Comparison of ENCODE assay signal across 12 cellular contexts in the genomic region with DNA sequence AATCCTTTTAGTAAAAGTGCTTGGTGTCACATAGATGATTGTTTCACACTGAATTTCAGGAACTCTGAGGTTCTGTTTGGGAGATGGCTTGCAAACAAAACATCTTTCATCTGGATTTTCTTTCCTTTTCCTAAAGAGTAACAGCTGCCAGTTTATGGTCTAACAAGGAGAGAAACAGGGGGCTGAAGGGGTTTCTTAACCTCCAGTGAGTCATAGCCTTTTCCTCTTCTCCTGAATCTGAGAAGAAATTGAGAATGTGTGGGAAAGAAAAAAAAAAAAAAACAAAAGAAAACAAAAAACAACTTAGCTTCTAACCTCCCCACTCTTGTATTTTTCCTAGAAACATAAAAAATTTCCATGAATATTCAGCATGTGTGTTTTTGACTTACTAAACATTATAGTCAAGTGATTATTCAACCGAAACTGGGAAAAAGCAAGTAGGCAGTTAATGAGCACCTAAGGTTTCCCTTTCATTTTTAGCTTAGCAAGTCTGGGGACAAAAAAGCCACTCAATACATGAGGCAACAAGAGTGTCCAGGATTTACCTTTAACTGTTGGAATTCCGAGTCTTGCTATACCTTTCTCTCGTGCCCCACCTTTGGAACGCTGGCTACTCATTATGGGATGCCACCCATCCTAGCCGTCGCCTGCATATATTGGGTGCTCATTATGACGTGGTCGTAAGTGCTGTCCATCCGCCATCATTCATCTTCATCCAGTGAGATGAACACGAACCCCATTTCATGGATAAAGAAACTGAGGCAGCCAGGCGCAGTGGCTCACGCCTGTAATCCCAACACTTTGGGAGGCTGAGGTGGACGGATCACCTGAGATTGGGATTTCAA. TPM values are rescaled to one million over a fixed set of nuclear protein-coding genes. Genes with fewer than 3 reads are reported as not detected.
DNase-seq lines count a peak whose midpoint lies in the region; FAIRE-seq and TF ChIP-seq lines count a peak whose summit lies in the region.
"Had no signal": no experiment of that assay in that cellular context is flagged by ENCODE, and none has a peak within 500 bp of the region (broad histone marks: within the 10 kb centered on the region; RNA-seq: fewer than 3 reads in every experiment).

No MANE protein-coding gene starts in this region.

- H3K27me3 ChIP-seq in BLaER1 (no peaks in the 10 kb centered on the region), tibial nerve (peaks cover 0 to 4% of the 10 kb centered on the region in 2 donors)
- H3K27me3 ChIP-seq: ascending aorta had no signal

- H3K4me3 ChIP-seq in BLaER1 (no peak overlapping the region), tibial nerve (no peak overlapping the region)
- H3K4me3 ChIP-seq: ascending aorta, gastrocnemius medialis had no signal

- 86 to 88% methylated on average over 13 of the region's 13 CpGs for whole genome bisulfite sequencing in tibial nerve, 2 donors

- TF ChIP-seq CTCF in tibial nerve (IDR thresholded peaks at IDR 0.05) = no peak

- DNase-seq in GM12892 (ENCODE audit: insufficient read length) = no peak
- DNase-seq in activated CD4-positive, alpha-beta memory T cell treated with anti-CD3 and anti-CD28 coated beads for 36 hours = no peak
- DNase-seq in left kidney (ENCODE audit: low read depth, low spot score) = peak; percentile 37
- no peak for DNase-seq in DMS 273 treated with DMSO at 0.1 percent for 48 hours (lab: John Stamatoyannopoulos, UW)
- no peak for DNase-seq in tibial nerve (ENCODE audit: low spot score in 2 of 2)
- no peak for DNase-seq in stimulated activated CD4-positive, alpha-beta T cell treated with anti-CD3 and anti-CD28 coated beads, Interleukin-1b, Interleukin-23, amount 100 ng/mL, for 48 hours
- DNase-seq in HuH-7 (ENCODE audit: low spot score) = no peak
- DNase-seq: gastrocnemius medialis, mesendoderm, NCI-H1105 treated with DMSO at 0.1 percent for 48 hours had no signal

- H3K27ac ChIP-seq in BLaER1 (no peak overlapping the region), tibial nerve (no peak overlapping the region)
- H3K27ac ChIP-seq: ascending aorta, gastrocnemius medialis had no signal

- no peak for TF ChIP-seq POLR2A in GM12892 (IDR thresholded peaks at IDR 0.05; ENCODE audit: low read depth, low read length)
- TF ChIP-seq POLR2A in tibial nerve (IDR thresholded peaks at IDR 0.05) = no peak

- POLR2A ChIA-PET in activated CD4-positive, alpha-beta memory T cell treated with anti-CD3 and anti-CD28 coated beads for 36 hours (lab: Charles Lee) = interaction anchor here (0.6 to 3.6 kb wide), 4 partner anchors 52 to 242 kb away, joined by 3 to 41 read pairs (median 12); partner anchors contain the start of genes HPS4 and SRRD

- no peak for TF ChIP-seq EP300 in tibial nerve (IDR thresholded peaks at IDR 0.05)

- peaks cover 37% of the 10 kb centered on the region for H4K20me1 ChIP-seq in BLaER1

- no peaks in the 10 kb centered on the region for H3K9me3 Mint-ChIP-seq in activated CD4-positive, alpha-beta memory T cell treated with anti-CD3 and anti-CD28 coated beads for 36 hours

- H3K9me3 ChIP-seq in BLaER1 (no peaks in the 10 kb centered on the region), tibial nerve (no peaks in the 10 kb centered on the region)
- H3K9me3 ChIP-seq: ascending aorta, gastrocnemius medialis had no signal

- H3K4me3 Mint-ChIP-seq in activated CD4-positive, alpha-beta memory T cell treated with anti-CD3 and anti-CD28 coated beads for 36 hours = peak overlapping the region; percentile 74

- intact Hi-C loops in activated CD4-positive, alpha-beta memory T cell treated with anti-CD3 and anti-CD28 coated beads for 36 hours (cut with micrococcal nuclease) = loop anchor here (1.0 to 2.0 kb wide), 5 partner anchors 33 to 240 kb away; partner anchors contain the start of gene TFIP11

- H3K36me3 ChIP-seq in BLaER1 (peaks cover 32% of the 10 kb centered on the region), tibial nerve (no peaks in the 10 kb centered on the region)
- H3K36me3 ChIP-seq: ascending aorta, gastrocnemius medialis had no signal

- no peaks in the 10 kb centered on the region for H3K27me3 Mint-ChIP-seq in activated CD4-positive, alpha-beta memory T cell treated with anti-CD3 and anti-CD28 coated beads for 36 hours

- peak; percentile 92 for FAIRE-seq in GM12892 (lab: Jason Lieb, UNC)

- peak overlapping the region; percentile 84; the same call in 1 of the 2 replicates for H3K9ac ChIP-seq in BLaER1

- peaks cover 60% of the 10 kb centered on the region for H3K4me1 Mint-ChIP-seq in activated CD4-positive, alpha-beta memory T cell treated with anti-CD3 and anti-CD28 coated beads for 36 hours (ENCODE audit: low read depth)

- H3K4me2 ChIP-seq in BLaER1 = peak overlapping the region; percentile 96

- H3K27ac Mint-ChIP-seq in activated CD4-positive, alpha-beta memory T cell treated with anti-CD3 and anti-CD28 coated beads for 36 hours = peak overlapping the region; percentile 79

- H3K36me3 Mint-ChIP-seq in activated CD4-positive, alpha-beta memory T cell treated with anti-CD3 and anti-CD28 coated beads for 36 hours = peaks cover 20% of the 10 kb centered on the region

- CTCF ChIA-PET in activated CD4-positive, alpha-beta memory T cell treated with anti-CD3 and anti-CD28 coated beads for 36 hours (lab: Charles Lee) = interaction anchor here (0.8 to 3.0 kb wide), 9 partner anchors 10 to 242 kb away, joined by 3 to 18 read pairs (median 4); partner anchors contain the start of genes HPS4 and SRRD

- H3K4me1 ChIP-seq in BLaER1 = peaks cover 45% of the 10 kb centered on the region
- peaks cover 0 to 12% (median 3%) of the 10 kb centered on the region in 4 donors for H3K4me1 ChIP-seq in tibial nerve

RNA-seq across cellular contexts. Expression of gene ASPHD2, which starts 2.3 kb away (rescaled TPM):
- polyA plus RNA-seq in GM12892 (2012; ENCODE audit: missing spikeins) = 2.7 TPM
- total RNA-seq in activated CD4-positive, alpha-beta memory T cell treated with anti-CD3 and anti-CD28 coated beads for 36 hours = 1 to 10 TPM; 9.2 to 10.0 TPM
- 1 to 10 TPM in 1 of 4 donors, under 1 TPM in 3; 0.20 to 1.2 (median 0.54) TPM for total RNA-seq in tibial nerve

RNA-seq across cellular contexts. Expression of gene HPS4, which starts 52.2 kb away (rescaled TPM):
- polyA plus RNA-seq in GM12892 (2012; ENCODE audit: missing spikeins) = 25.8 TPM
- total RNA-seq in activated CD4-positive, alpha-beta memory T cell treated with anti-CD3 and anti-CD28 coated beads for 36 hours = 10 to 100 TPM; 41.7 to 44.3 TPM
- total RNA-seq in tibial nerve = 10 to 100 TPM; 32.7 to 62.3 (median 46.0) TPM

RNA-seq across cellular contexts. Expression of gene SRRD, which starts 52.3 kb away (rescaled TPM):
- polyA plus RNA-seq in GM12892 (2012; ENCODE audit: missing spikeins) = 23.0 TPM
- total RNA-seq in activated CD4-positive, alpha-beta memory T cell treated with anti-CD3 and anti-CD28 coated beads for 36 hours = 10 to 100 TPM; 20.6 to 22.0 TPM
- 10 to 100 TPM in 2 of 4 donors, 1 to 10 TPM in 2; 9.0 to 17.7 (median 10.4) TPM for total RNA-seq in tibial nerve

Comparison
In these comparisons a context has a peak if more than half of its experiments do, and no peak if none do; other contexts are left out.
1. RNA of gene ASPHD2, which starts 2.3 kb away (total RNA-seq): 9.2 to 10.0 TPM in activated CD4-positive, alpha-beta memory T cell treated with anti-CD3 and anti-CD28 coated beads for 36 hours; 0.20 to 1.2 TPM in tibial nerve; every median in the first group is over 4 times any median in the second.